In the genomic region with DNA sequence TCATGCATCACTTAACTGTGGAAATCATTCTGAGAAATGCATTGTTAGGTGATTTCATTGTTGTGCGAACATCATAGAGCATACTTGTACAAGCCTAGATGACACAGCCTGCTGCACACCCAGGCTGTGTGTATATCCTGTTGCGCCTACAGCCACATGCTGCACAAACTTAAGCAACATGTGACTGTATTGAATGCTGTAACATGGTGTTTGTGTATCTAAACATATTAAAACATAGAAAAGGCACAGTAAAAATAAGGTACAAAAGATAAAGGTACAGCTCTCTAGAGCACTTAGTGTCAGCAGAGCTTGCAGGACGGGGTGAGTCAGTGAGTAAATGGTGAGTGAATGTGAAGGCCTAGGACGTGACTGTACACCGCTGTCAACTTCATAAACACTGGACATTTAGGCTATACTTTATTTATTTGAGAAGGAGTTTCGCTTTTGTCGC, we compare ENCODE assay signal across 8 cellular contexts. TPM values are rescaled to one million over a fixed set of nuclear protein-coding genes. Genes with fewer than 3 reads are reported as not detected.
A peak's percentile ranks its signal among the peaks of the same experiment; 100 is the strongest.
DNase-seq lines count a peak whose midpoint lies in the region; ATAC-seq and TF ChIP-seq lines count a peak whose summit lies in the region.

No MANE protein-coding gene starts in this region.

- peaks cover 11% of the 10 kb centered on the region for H3K36me3 Mint-ChIP-seq in activated CD4-positive, alpha-beta T cell treated with anti-CD3 and anti-CD28 coated beads, Interleukin-2, amount 10 ng/mL, durations not matched to agents 24 days and 14 days (ENCODE audit: low read depth)
- H3K36me3 Mint-ChIP-seq in T-helper 17 cell (ENCODE audit: low read depth), result no peaks in the 10 kb centered on the region

- no peaks in the 10 kb centered on the region for H3K27me3 Mint-ChIP-seq in activated CD4-positive, alpha-beta T cell treated with anti-CD3 and anti-CD28 coated beads, Interleukin-2, amount 10 ng/mL, durations not matched to agents 24 days and 14 days
- no peaks in the 10 kb centered on the region for H3K27me3 Mint-ChIP-seq in T-helper 17 cell

- 36 to 54% methylated on average over 7 of the region's 7 CpGs for WGBS in esophagus squamous epithelium, 2 donors

- no peak for DNase-seq in activated CD4-positive, alpha-beta T cell treated with anti-CD3 and anti-CD28 coated beads, Interleukin-2, amount 10 ng/mL, durations not matched to agents 24 days and 14 days
- DNase-seq in activated CD4-positive, alpha-beta T cell treated with anti-CD3 and anti-CD28 coated beads, Interleukin-2, amount 50 U/mL, for 4 hours, result no peak
- no peak for DNase-seq in T-helper 17 cell
- no peak for DNase-seq in esophagus squamous epithelium (lab: John Stamatoyannopoulos, UW)
- no peak for DNase-seq in gastrocnemius medialis
- no peak for DNase-seq in NCI-H748 treated with DMSO at 0.1 percent for 48 hours (lab: John Stamatoyannopoulos, UW)
- DNase-seq in SW480 (ENCODE audit: low spot score), result no peak
- DNase-seq in COR-L47 (lab: John Stamatoyannopoulos, UW), result no peak

- peak overlapping the region; percentile 55 for H3K4me3 Mint-ChIP-seq in activated CD4-positive, alpha-beta T cell treated with anti-CD3 and anti-CD28 coated beads, Interleukin-2, amount 10 ng/mL, durations not matched to agents 24 days and 14 days
- H3K4me3 Mint-ChIP-seq in T-helper 17 cell, result peak overlapping the region; percentile 63

- peaks cover 55% of the 10 kb centered on the region for H3K4me1 Mint-ChIP-seq in activated CD4-positive, alpha-beta T cell treated with anti-CD3 and anti-CD28 coated beads, Interleukin-2, amount 10 ng/mL, durations not matched to agents 24 days and 14 days
- H3K4me1 Mint-ChIP-seq in T-helper 17 cell, result peaks cover 55% of the 10 kb centered on the region

- H3K4me1 ChIP-seq in esophagus squamous epithelium (peaks cover 59 to 98% (median 82%) of the 10 kb centered on the region in 3 donors), gastrocnemius medialis (peaks cover 77 to 81% of the 10 kb centered on the region in 2 donors)

- TF ChIP-seq CTCF in esophagus squamous epithelium (IDR thresholded peaks at IDR 0.05) (no peak), gastrocnemius medialis (IDR thresholded peaks at IDR 0.05 in 4 of 5, conservative IDR thresholded peaks at IDR 0.05 in 1 of 5) (no peak)

- ATAC-seq in T-helper 17 cell (no peak), gastrocnemius medialis (no peak)

- H3K36me3 ChIP-seq in esophagus squamous epithelium (no peaks in the 10 kb centered on the region), gastrocnemius medialis (no peaks in the 10 kb centered on the region)

- TF ChIP-seq POLR2A in esophagus squamous epithelium (IDR thresholded peaks at IDR 0.05) (no peak), gastrocnemius medialis (IDR thresholded peaks at IDR 0.05) (no peak)

- H3K27ac Mint-ChIP-seq in activated CD4-positive, alpha-beta T cell treated with anti-CD3 and anti-CD28 coated beads, Interleukin-2, amount 10 ng/mL, durations not matched to agents 24 days and 14 days, result peak overlapping the region; percentile 93
- peak overlapping the region; percentile 9 for H3K27ac Mint-ChIP-seq in T-helper 17 cell

- H3K4me3 ChIP-seq in esophagus squamous epithelium, result no peak overlapping the region
- H3K4me3 ChIP-seq in gastrocnemius medialis, result no peak overlapping the region

- peak overlapping the region; percentile 59 to 96 (median 74) for H3K27ac ChIP-seq in esophagus squamous epithelium
- H3K27ac ChIP-seq in gastrocnemius medialis, result peak overlapping the region in 3 of 4 donors; percentile 88 to 92 (median 89)

- H3K27me3 ChIP-seq in esophagus squamous epithelium, result no peaks in the 10 kb centered on the region
- H3K27me3 ChIP-seq in gastrocnemius medialis, result no peaks in the 10 kb centered on the region

- in situ Hi-C loops in gastrocnemius medialis (cut with MboI; ENCODE audit: low sequenced_read_pairs in 4 of 4), result no loop called here

- H3K9me3 ChIP-seq in T-helper 17 cell (ENCODE audit: control insufficient read depth, low read length, poor library complexity, severe bottlenecking) (no peaks in the 10 kb centered on the region), esophagus squamous epithelium (no peaks in the 10 kb centered on the region), gastrocnemius medialis (no peaks in the 10 kb centered on the region)

- intact Hi-C loops in activated CD4-positive, alpha-beta T cell treated with anti-CD3 and anti-CD28 coated beads, Interleukin-2, amount 10 ng/mL, durations not matched to agents 24 days and 14 days (cut with micrococcal nuclease), result no loop called here
- intact Hi-C loops in esophagus squamous epithelium (cut with DNase I) (no loop called here), gastrocnemius medialis (cut with DNase I; ENCODE audit: low total_unique reads) (no loop called here)

- H3K9me3 Mint-ChIP-seq in activated CD4-positive, alpha-beta T cell treated with anti-CD3 and anti-CD28 coated beads, Interleukin-2, amount 10 ng/mL, durations not matched to agents 24 days and 14 days, result no peaks in the 10 kb centered on the region

RNA-seq across cellular contexts. Expression of a gene that starts 11.9 kb away (rescaled TPM):
- total RNA-seq in activated CD4-positive, alpha-beta T cell treated with anti-CD3 and anti-CD28 coated beads, Interleukin-2, amount 10 ng/mL, durations not matched to agents 24 days and 14 days, result 92.6 and 97.4 TPM in 2 replicates
- total RNA-seq in T-helper 17 cell, result 10 to 100 TPM; 41.5 to 42.7 TPM
- 10 to 100 TPM; 26.3 to 38.2 (median 34.5) TPM for total RNA-seq in esophagus squamous epithelium
- 100 to 1,000 TPM in 1 of 4 donors, 10 to 100 TPM in 3; 70.7 to 109 (median 85.0) TPM for total RNA-seq in gastrocnemius medialis
